ENCODE assay signal across 8 cellular contexts in the genomic region with DNA sequence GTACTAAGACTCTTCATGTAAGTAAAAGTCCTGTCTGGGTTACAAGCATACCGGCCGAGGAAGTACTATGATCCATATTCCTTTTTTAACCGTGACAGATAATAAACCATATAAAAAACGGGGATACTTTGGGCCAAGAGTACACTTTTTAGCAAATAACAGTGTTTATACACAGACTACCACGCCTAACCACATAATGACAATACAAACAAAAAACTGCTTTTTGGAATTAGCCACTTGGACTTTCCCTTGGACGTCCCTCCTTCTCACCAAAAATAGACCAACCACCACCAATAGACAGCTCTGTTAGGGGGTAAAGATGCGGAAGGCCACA. TPM values are rescaled to one million over a fixed set of nuclear protein-coding genes. Genes with fewer than 3 reads are reported as not detected.
A peak's percentile ranks its signal among the peaks of the same experiment; 100 is the strongest.
DNase-seq lines count a peak whose midpoint lies in the region; ATAC-seq and TF ChIP-seq lines count a peak whose summit lies in the region.

No MANE protein-coding gene starts in this region.

- H3K27me3 ChIP-seq in SJSA1 (replicated peaks): no peaks in the 10 kb centered on the region

- DNase-seq in GM12865 (ENCODE audit: low read depth): no peak
- no peak for DNase-seq in SJSA1 (ENCODE audit: low read depth in 1 of 2, low spot score in 2 of 2)
- no peak for DNase-seq in fibroblast of pulmonary artery (ENCODE audit: low read depth)
- DNase-seq in retinal pigment epithelial cell (ENCODE audit: low read depth): no peak
- no peak for DNase-seq in NCI-H146 (lab: John Stamatoyannopoulos, UW)
- no peak for DNase-seq in GM19240 (ENCODE audit: insufficient read length, low spot score)

- H3K4me1 ChIP-seq in SJSA1 (replicated peaks): peaks cover 9% of the 10 kb centered on the region

- no peak overlapping the region for H3K27ac ChIP-seq in SJSA1

- no peaks in the 10 kb centered on the region for H3K36me3 ChIP-seq in SJSA1

- ATAC-seq in GM21576 (IDR thresholded peaks at IDR 0.05; ENCODE audit: unreplicated experiment) (no peak), GM21360 (IDR thresholded peaks at IDR 0.05; ENCODE audit: unreplicated experiment) (no peak)

- no peak for TF ChIP-seq CTCF in GM12865 (IDR thresholded peaks at IDR 0.05; ENCODE audit: insufficient read depth, low read depth, low read length, missing control alignments)
- TF ChIP-seq CTCF in fibroblast of pulmonary artery (IDR thresholded peaks at IDR 0.05; ENCODE audit: low read length, missing control alignments): no peak
- no peak for TF ChIP-seq CTCF in retinal pigment epithelial cell (conservative IDR thresholded peaks at IDR 0.05; ENCODE audit: low read depth, low read length)

- peaks cover 5% of the 10 kb centered on the region for H3K9me3 ChIP-seq in SJSA1 (replicated peaks)

- peak overlapping the region; percentile 96 for H3K4me3 ChIP-seq in GM12865 (ENCODE audit: low read depth, low read length)
- H3K4me3 ChIP-seq in SJSA1: peak overlapping the region; percentile 66
- H3K4me3 ChIP-seq in fibroblast of pulmonary artery (replicated peaks; ENCODE audit: low read depth, low read length): peak overlapping the region; percentile 93
- H3K4me3 ChIP-seq in retinal pigment epithelial cell (ENCODE audit: low read length): peak overlapping the region; percentile 92

RNA-seq across cellular contexts. Expression of a gene that starts 0.8 kb away (rescaled TPM):
- total RNA-seq in SJSA1 (2014; rRNA removed; shearing (Covaris generic)): 40.3 and 48.6 TPM in 2 replicates
